ENCODE assay signal across 18 cellular contexts in the genomic region with DNA sequence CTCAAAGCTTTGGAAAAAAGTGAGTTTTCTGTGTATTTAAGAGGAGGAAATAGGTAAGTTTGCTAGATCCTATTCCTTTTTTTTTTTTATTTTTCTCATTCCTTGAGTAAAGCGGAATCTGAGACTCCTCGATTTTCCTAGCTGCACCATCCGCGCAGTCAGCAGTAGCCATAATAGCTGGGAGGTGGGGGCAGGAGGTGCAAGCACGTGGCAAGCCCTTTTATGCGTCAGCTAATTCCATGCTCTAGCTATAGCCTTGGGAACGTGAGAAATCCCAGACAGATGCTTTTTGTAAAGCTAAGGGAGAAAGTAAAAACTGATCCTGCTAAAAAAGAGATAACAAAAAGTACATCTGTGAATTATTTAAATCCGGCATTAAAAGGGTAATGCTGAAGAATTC.
"Had no signal": no experiment of that assay in that cellular context is flagged by ENCODE, and none has a peak within 500 bp of the region (broad histone marks: within the 10 kb centered on the region; RNA-seq: fewer than 3 reads in every experiment).

No MANE protein-coding gene starts in this region.

- H2AFZ ChIP-seq: hepatocyte had no signal

- H3K36me3 ChIP-seq: esophagus squamous epithelium, suprapubic skin, thyroid gland had no signal

- H3K27ac ChIP-seq: esophagus squamous epithelium, foreskin keratinocyte, hepatocyte, suprapubic skin, thyroid gland had no signal

- DNase-seq: esophagus squamous epithelium; foreskin keratinocyte; kidney; left colon; left ventricle myocardium superior; mesenchymal stem cell; midbrain; naive B cell; right cardiac atrium; stimulated activated CD4-positive, alpha-beta T cell treated with anti-CD3 and anti-CD28 coated beads, Interleukin-4, amount 100 ng/mL, for 1 hour; stimulated activated CD8-positive, alpha-beta memory T cell treated with anti-CD3 and anti-CD28 coated beads, Interleukin-4, amount 100 ng/mL, for 48 hours; stimulated activated naive CD8-positive, alpha-beta T cell treated with anti-CD3 and anti-CD28 coated beads, Interleukin-15, Interleukin-2, amounts not matched to agents 100 U/mL and 50 U/mL, for 24 hours; thyroid gland had no signal

- H3K4me3 ChIP-seq: esophagus squamous epithelium, hepatocyte, lung, smooth muscle cell, suprapubic skin, thyroid gland had no signal

- H3K4me1 ChIP-seq: esophagus squamous epithelium, foreskin keratinocyte, suprapubic skin, thyroid gland had no signal

- H3K79me2 ChIP-seq: hepatocyte had no signal

- H3K27me3 ChIP-seq: esophagus squamous epithelium, foreskin keratinocyte, hepatocyte, suprapubic skin, thyroid gland had no signal

- ATAC-seq: foreskin keratinocyte; left colon; left ventricle myocardium superior; right cardiac atrium; stimulated activated effector memory CD8-positive, alpha-beta T cell treated with anti-CD3 and anti-CD28 coated beads, Interleukin-12 subunit alpha, Interleukin-12 subunit beta, amount 100 ng/mL, for 72 hours; stimulated activated naive CD8-positive, alpha-beta T cell treated with anti-CD3 and anti-CD28 coated beads, Interleukin-15, Interleukin-2, amounts not matched to agents 100 U/mL and 50 U/mL, for 24 hours had no signal

- H3K9me3 ChIP-seq: esophagus squamous epithelium, suprapubic skin, thyroid gland had no signal

- H3K4me2 ChIP-seq: hepatocyte, smooth muscle cell had no signal
